9 cellular contexts compared by ENCODE assay signal in the genomic region with DNA sequence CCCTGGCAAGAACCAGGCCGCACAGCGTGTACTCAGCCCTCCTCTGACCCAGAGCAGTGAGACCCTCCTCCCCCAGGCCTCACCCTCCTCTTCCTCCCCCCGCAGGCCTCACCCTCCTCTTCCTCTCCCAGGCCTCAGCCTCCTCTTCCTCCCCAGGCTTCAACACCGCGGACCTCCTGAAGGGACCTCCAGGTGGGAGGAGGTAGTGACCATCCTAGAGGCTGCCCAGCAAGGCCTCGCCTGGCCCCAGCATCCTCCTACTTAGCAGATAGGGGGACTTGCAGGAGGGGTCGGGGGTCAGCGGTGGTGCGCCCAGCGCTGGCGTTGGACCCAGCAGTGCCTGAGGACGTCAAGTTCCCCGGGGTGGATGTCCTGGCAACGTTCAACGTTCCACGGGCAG.
DNase-seq lines count a peak whose midpoint lies in the region; ATAC-seq and TF ChIP-seq lines count a peak whose summit lies in the region.
"Had no signal": no experiment of that assay in that cellular context is flagged by ENCODE, and none has a peak within 500 bp of the region (broad histone marks: within the 10 kb centered on the region; RNA-seq: fewer than 3 reads in every experiment).

No MANE protein-coding gene starts in this region.

- H3K4me3 ChIP-seq in HEK293 (ENCODE audit: low read depth, low read length) (no peak overlapping the region), mucosa of descending colon (no peak overlapping the region)

- TF ChIP-seq CTCF in HEK293 (tag by site-specific recombination; IDR thresholded peaks at IDR 0.05), result no peak
- no peak for TF ChIP-seq CTCF in mucosa of descending colon (IDR thresholded peaks at IDR 0.05)

- ATAC-seq in GM18502 (IDR thresholded peaks at IDR 0.05; ENCODE audit: poor library complexity, unreplicated experiment) (peak; percentile 29), mucosa of descending colon (no peak), HG03520 (IDR thresholded peaks at IDR 0.05; ENCODE audit: unreplicated experiment) (no peak)

- no peaks in the 10 kb centered on the region for H3K9me3 ChIP-seq in HEK293 (ENCODE audit: control insufficient read depth, insufficient read depth, low read depth, low read length)
- H3K9me3 ChIP-seq in mucosa of descending colon, result no peaks in the 10 kb centered on the region

- H3K4me1 ChIP-seq in HEK293 (ENCODE audit: control insufficient read depth, insufficient read depth, low read length) (no peaks in the 10 kb centered on the region), mucosa of descending colon (ENCODE audit: low read depth) (no peaks in the 10 kb centered on the region)

- no peak overlapping the region for H3K27ac ChIP-seq in HEK293 (ENCODE audit: extremely low read depth, low read depth, low read length)

- intact Hi-C loops in mucosa of descending colon (cut with DNase I, micrococcal nuclease), result no loop called here

- CTCF ChIA-PET in HEK293 (lab: Yijun Ruan, JAX), result no interaction called here

- H3K36me3 ChIP-seq in HEK293 (ENCODE audit: control insufficient read depth in 2 of 2, insufficient read depth in 1 of 2, low read length in 2 of 2), result no peaks in the 10 kb centered on the region
- no peaks in the 10 kb centered on the region for H3K36me3 ChIP-seq in mucosa of descending colon (ENCODE audit: low read depth)

- POLR2A ChIA-PET in HEK293 (lab: Yijun Ruan, JAX), result no interaction called here

- DNase-seq in SKM-1 (lab: John Stamatoyannopoulos, UW; ENCODE audit: unreplicated experiment) (peak; percentile 66), mucosa of descending colon (peak in 2 of 3 donors; percentile 25 to 56), HuH-7.5 (ENCODE audit: low spot score) (no peak)
- no peak for DNase-seq in stimulated activated CD4-positive, alpha-beta T cell treated with anti-CD3 and anti-CD28 coated beads, Interleukin-15, amount 100 ng/mL, for 24 hours
- DNase-seq in activated CD4-positive, CD25-positive, alpha-beta regulatory T cell treated with anti-CD3 and anti-CD28 coated beads, Interleukin-2, amount 50 U/mL, for 72 hours, result no peak
- DNase-seq: NCI-H1105 had no signal

TF ChIP-seq in HEK293, 187 proteins besides CTCF, POLR2A, EP300 and RAD21:
- TF ChIP-seq, protein P1, sequence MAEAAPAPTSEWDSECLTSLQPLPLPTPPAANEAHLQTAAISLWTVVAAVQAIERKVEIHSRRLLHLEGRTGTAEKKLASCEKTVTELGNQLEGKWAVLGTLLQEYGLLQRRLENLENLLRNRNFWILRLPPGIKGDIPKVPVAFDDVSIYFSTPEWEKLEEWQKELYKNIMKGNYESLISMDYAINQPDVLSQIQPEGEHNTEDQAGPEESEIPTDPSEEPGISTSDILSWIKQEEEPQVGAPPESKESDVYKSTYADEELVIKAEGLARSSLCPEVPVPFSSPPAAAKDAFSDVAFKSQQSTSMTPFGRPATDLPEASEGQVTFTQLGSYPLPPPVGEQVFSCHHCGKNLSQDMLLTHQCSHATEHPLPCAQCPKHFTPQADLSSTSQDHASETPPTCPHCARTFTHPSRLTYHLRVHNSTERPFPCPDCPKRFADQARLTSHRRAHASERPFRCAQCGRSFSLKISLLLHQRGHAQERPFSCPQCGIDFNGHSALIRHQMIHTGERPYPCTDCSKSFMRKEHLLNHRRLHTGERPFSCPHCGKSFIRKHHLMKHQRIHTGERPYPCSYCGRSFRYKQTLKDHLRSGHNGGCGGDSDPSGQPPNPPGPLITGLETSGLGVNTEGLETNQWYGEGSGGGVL (tag by site-specific recombination; IDR thresholded peaks at IDR 0.05), result no peak
- TF ChIP-seq FEZF1 (tag by site-specific recombination; IDR thresholded peaks at IDR 0.05), result no peak
- TF ChIP-seq ZNF146 (tag by site-specific recombination; IDR thresholded peaks at IDR 0.05), result no peak
- TF ChIP-seq, protein P2, sequence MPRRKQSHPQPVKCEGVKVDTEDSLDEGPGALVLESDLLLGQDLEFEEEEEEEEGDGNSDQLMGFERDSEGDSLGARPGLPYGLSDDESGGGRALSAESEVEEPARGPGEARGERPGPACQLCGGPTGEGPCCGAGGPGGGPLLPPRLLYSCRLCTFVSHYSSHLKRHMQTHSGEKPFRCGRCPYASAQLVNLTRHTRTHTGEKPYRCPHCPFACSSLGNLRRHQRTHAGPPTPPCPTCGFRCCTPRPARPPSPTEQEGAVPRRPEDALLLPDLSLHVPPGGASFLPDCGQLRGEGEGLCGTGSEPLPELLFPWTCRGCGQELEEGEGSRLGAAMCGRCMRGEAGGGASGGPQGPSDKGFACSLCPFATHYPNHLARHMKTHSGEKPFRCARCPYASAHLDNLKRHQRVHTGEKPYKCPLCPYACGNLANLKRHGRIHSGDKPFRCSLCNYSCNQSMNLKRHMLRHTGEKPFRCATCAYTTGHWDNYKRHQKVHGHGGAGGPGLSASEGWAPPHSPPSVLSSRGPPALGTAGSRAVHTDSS (tag by site-specific recombination; IDR thresholded peaks at IDR 0.05), result peak; percentile 67
- no peak for TF ChIP-seq ZNF561 (tag by site-specific recombination; IDR thresholded peaks at IDR 0.05; ENCODE audit: borderline replicate concordance)

Comparison
In these comparisons a context has a peak if more than half of its experiments do, and no peak if none do; other contexts are left out.
1. DNase-seq: peak in SKM-1 (single experiment) and mucosa of descending colon (2 of 3); none in stimulated activated CD4-positive, alpha-beta T cell treated with anti-CD3 and anti-CD28 coated beads, Interleukin-15, amount 100 ng/mL, for 24 hours (single experiment), HuH-7.5 (single experiment) and activated CD4-positive, CD25-positive, alpha-beta regulatory T cell treated with anti-CD3 and anti-CD28 coated beads, Interleukin-2, amount 50 U/mL, for 72 hours (single experiment).